ENCODE assay signal across 9 cellular contexts in genomic region chr3:184157206-184157605, GRCh38. TPM values are rescaled to one million over a fixed set of nuclear protein-coding genes. Genes with fewer than 3 reads are reported as not detected.
DNase-seq lines count a peak whose midpoint lies in the region; ATAC-seq and TF ChIP-seq lines count a peak whose summit lies in the region.
"Had no signal": no experiment of that assay in that cellular context is flagged by ENCODE, and none has a peak within 500 bp of the region (broad histone marks: within the 10 kb centered on the region; RNA-seq: fewer than 3 reads in every experiment).

No MANE protein-coding gene starts in this region.

- no peak for DNase-seq in activated naive CD4-positive, alpha-beta T cell treated with anti-CD3 and anti-CD28 coated beads for 36 hours
- no peak for DNase-seq in activated naive CD4-positive, alpha-beta T cell (lab: John Stamatoyannopoulos, UW)
- DNase-seq in astrocyte of the spinal cord (ENCODE audit: low read depth, low spot score) (no peak), lower leg skin (ENCODE audit: low spot score in 2 of 2) (no peak), transverse colon (no peak), SW 1271 (lab: John Stamatoyannopoulos, UW) (no peak), NCI-H774 (lab: John Stamatoyannopoulos, UW) (no peak)
- DNase-seq: stimulated activated naive CD4-positive, alpha-beta T cell had no signal

- H3K4me3 ChIP-seq in astrocyte of the spinal cord (ENCODE audit: low read depth, low read length) (peak overlapping the region; percentile 98), lower leg skin (ENCODE audit: low read depth, poor library complexity, severe bottlenecking) (peak overlapping the region; percentile 65), transverse colon (peak overlapping the region; percentile 58 to 93 (median 88))

- no peaks in the 10 kb centered on the region for H3K27me3 ChIP-seq in transverse colon

- H3K27ac ChIP-seq in transverse colon, result peak overlapping the region; percentile 91 to 98 (median 93)

- H3K4me3 Mint-ChIP-seq in activated naive CD4-positive, alpha-beta T cell treated with anti-CD3 and anti-CD28 coated beads for 36 hours, result peak overlapping the region; percentile 94

- TF ChIP-seq CTCF in astrocyte of the spinal cord (IDR thresholded peaks at IDR 0.05; ENCODE audit: low read depth, low read length) (no peak), lower leg skin (IDR thresholded peaks at IDR 0.05) (no peak), transverse colon (IDR thresholded peaks at IDR 0.05) (no peak)

- no peak for TF ChIP-seq EP300 in transverse colon (IDR thresholded peaks at IDR 0.05; ENCODE audit: low read depth)

- no peak for ATAC-seq in HG03196 (IDR thresholded peaks at IDR 0.05; ENCODE audit: unreplicated experiment)

- peaks cover 2% of the 10 kb centered on the region for H3K36me3 Mint-ChIP-seq in activated naive CD4-positive, alpha-beta T cell treated with anti-CD3 and anti-CD28 coated beads for 36 hours (ENCODE audit: low read depth)

- no peaks in the 10 kb centered on the region for H3K9me3 ChIP-seq in transverse colon

- intact Hi-C loops in activated naive CD4-positive, alpha-beta T cell treated with anti-CD3 and anti-CD28 coated beads for 36 hours (cut with micrococcal nuclease), result no loop called here
- intact Hi-C loops in lower leg skin (cut with DNase I; ENCODE audit: low total_unique reads), result no loop called here
- intact Hi-C loops in transverse colon (cut with DNase I; ENCODE audit: low total_unique reads), result no loop called here

- TF ChIP-seq POLR2A in lower leg skin (IDR thresholded peaks at IDR 0.05) (no peak), transverse colon (IDR thresholded peaks at IDR 0.05) (no peak)

- H3K9me3 Mint-ChIP-seq in activated naive CD4-positive, alpha-beta T cell treated with anti-CD3 and anti-CD28 coated beads for 36 hours, result no peaks in the 10 kb centered on the region

- no peaks in the 10 kb centered on the region for H3K27me3 Mint-ChIP-seq in activated naive CD4-positive, alpha-beta T cell treated with anti-CD3 and anti-CD28 coated beads for 36 hours (ENCODE audit: low read depth)

- in situ Hi-C loops in astrocyte of the spinal cord (cut with HindIII; ENCODE audit: low sequenced_read_pairs), result no loop called here
- in situ Hi-C loops in transverse colon (cut with MboI; ENCODE audit: low pct_ligation_motif_present in 1 of 4, low pct_unique_long_range_greater_than_20kb in 1 of 4, low sequenced_read_pairs in 3 of 4), result no loop called here

- H3K4me1 ChIP-seq in transverse colon, result peaks cover 20 to 61% (median 37%) of the 10 kb centered on the region in 4 donors

- peaks cover 26% of the 10 kb centered on the region for H3K4me1 Mint-ChIP-seq in activated naive CD4-positive, alpha-beta T cell treated with anti-CD3 and anti-CD28 coated beads for 36 hours (ENCODE audit: low read depth)

- H3K27ac Mint-ChIP-seq in activated naive CD4-positive, alpha-beta T cell treated with anti-CD3 and anti-CD28 coated beads for 36 hours, result no peak overlapping the region

- H3K36me3 ChIP-seq in transverse colon, result no peaks in the 10 kb centered on the region

- CTCF ChIA-PET in activated naive CD4-positive, alpha-beta T cell treated with anti-CD3 and anti-CD28 coated beads for 36 hours (lab: Charles Lee), result interaction anchor here (1.6 kb wide), 1 partner anchor 70 kb away, joined by 7 read pairs; no protein-coding TSS in a partner anchor

RNA-seq across cellular contexts. Expression of gene DVL3, which starts 2.0 kb away (rescaled TPM):
- 10 to 100 TPM; 19.6 to 19.9 TPM for total RNA-seq in activated naive CD4-positive, alpha-beta T cell treated with anti-CD3 and anti-CD28 coated beads for 36 hours
- total RNA-seq in lower leg skin (10 to 100 TPM; 37.9 to 81.9 (median 42.4) TPM), transverse colon (100 to 1,000 TPM in 1 of 4 donors, 10 to 100 TPM in 3; 54.1 to 174 (median 65.7) TPM)

RNA-seq across cellular contexts. Expression of gene AP2M1, which starts 17.4 kb away (rescaled TPM):
- total RNA-seq in activated naive CD4-positive, alpha-beta T cell treated with anti-CD3 and anti-CD28 coated beads for 36 hours, result 100 to 1,000 TPM; 206 to 212 TPM
- total RNA-seq in lower leg skin (100 to 1,000 TPM; 109 to 168 (median 122) TPM), transverse colon (100 to 1,000 TPM; 153 to 318 (median 182) TPM)

RNA-seq across cellular contexts. Expression of gene EIF2B5, which starts 22.0 kb away (rescaled TPM):
- total RNA-seq in activated naive CD4-positive, alpha-beta T cell treated with anti-CD3 and anti-CD28 coated beads for 36 hours, result 10 to 100 TPM; 48.8 to 56.4 TPM
- total RNA-seq in lower leg skin, result 10 to 100 TPM; 36.5 to 52.5 (median 40.1) TPM
- 10 to 100 TPM; 45.1 to 49.7 (median 48.1) TPM for total RNA-seq in transverse colon

RNA-seq across cellular contexts. Expression of gene ABCF3, which starts 28.8 kb away (rescaled TPM):
- 10 to 100 TPM; 38.5 to 39.1 TPM for total RNA-seq in activated naive CD4-positive, alpha-beta T cell treated with anti-CD3 and anti-CD28 coated beads for 36 hours
- total RNA-seq in lower leg skin, result 10 to 100 TPM; 47.6 to 62.9 (median 53.6) TPM
- total RNA-seq in transverse colon, result 100 to 1,000 TPM in 2 of 4 donors, 10 to 100 TPM in 2; 58.6 to 286 (median 133) TPM
